In genomic region chr1:75991497-75992114, GRCh38 we compare ENCODE assay signal across 8 cellular contexts. TPM values are rescaled to one million over a fixed set of nuclear protein-coding genes. Genes with fewer than 3 reads are reported as not detected.
DNase-seq lines count a peak whose midpoint lies in the region; ATAC-seq lines count a peak whose summit lies in the region.

No MANE protein-coding gene starts in this region.

- POLR2A ChIA-PET in activated CD4-positive, alpha-beta memory T cell treated with anti-CD3 and anti-CD28 coated beads for 36 hours (lab: Charles Lee), result no interaction called here

- H3K36me3 Mint-ChIP-seq in CD4-positive, CD25-positive, alpha-beta regulatory T cell, result no peaks in the 10 kb centered on the region
- no peaks in the 10 kb centered on the region for H3K36me3 Mint-ChIP-seq in activated CD4-positive, alpha-beta memory T cell treated with anti-CD3 and anti-CD28 coated beads for 36 hours

- no peaks in the 10 kb centered on the region for H3K4me1 Mint-ChIP-seq in CD4-positive, CD25-positive, alpha-beta regulatory T cell
- no peaks in the 10 kb centered on the region for H3K4me1 Mint-ChIP-seq in activated CD4-positive, alpha-beta memory T cell treated with anti-CD3 and anti-CD28 coated beads for 36 hours (ENCODE audit: low read depth)

- no peak overlapping the region for H3K4me3 ChIP-seq in CD4-positive, CD25-positive, alpha-beta regulatory T cell (ENCODE audit: low read depth, low read length)

- no peaks in the 10 kb centered on the region for H3K9me3 ChIP-seq in CD4-positive, CD25-positive, alpha-beta regulatory T cell (ENCODE audit: control insufficient read depth in 2 of 2, low read length in 2 of 2)

- CTCF ChIA-PET in activated CD4-positive, alpha-beta memory T cell treated with anti-CD3 and anti-CD28 coated beads for 36 hours (lab: Charles Lee), result interaction anchor here (0.6 to 1.3 kb wide), 5 partner anchors 11 to 1037 kb away, joined by 3 to 8 read pairs (median 4); no protein-coding TSS in a partner anchor

- intact Hi-C loops in activated CD4-positive, alpha-beta memory T cell treated with anti-CD3 and anti-CD28 coated beads for 36 hours (cut with micrococcal nuclease), result loop anchor here (1.0 to 5.0 kb wide), 2 partner anchors 163 to 1151 kb away; no protein-coding TSS in a partner anchor

- H3K27me3 Mint-ChIP-seq in CD4-positive, CD25-positive, alpha-beta regulatory T cell, result no peaks in the 10 kb centered on the region
- H3K27me3 Mint-ChIP-seq in activated CD4-positive, alpha-beta memory T cell treated with anti-CD3 and anti-CD28 coated beads for 36 hours, result peaks cover 3% of the 10 kb centered on the region

- no peak overlapping the region for H3K27ac Mint-ChIP-seq in CD4-positive, CD25-positive, alpha-beta regulatory T cell
- no peak overlapping the region for H3K27ac Mint-ChIP-seq in activated CD4-positive, alpha-beta memory T cell treated with anti-CD3 and anti-CD28 coated beads for 36 hours

- no peaks in the 10 kb centered on the region for H3K4me1 ChIP-seq in CD4-positive, CD25-positive, alpha-beta regulatory T cell (ENCODE audit: control insufficient read depth, insufficient read depth, low read length, poor library complexity, severe bottlenecking)

- no peak overlapping the region for H3K4me3 Mint-ChIP-seq in CD4-positive, CD25-positive, alpha-beta regulatory T cell
- no peak overlapping the region for H3K4me3 Mint-ChIP-seq in activated CD4-positive, alpha-beta memory T cell treated with anti-CD3 and anti-CD28 coated beads for 36 hours

- H3K36me3 ChIP-seq in CD4-positive, CD25-positive, alpha-beta regulatory T cell (ENCODE audit: control insufficient read depth, insufficient read depth, low read length), result no peaks in the 10 kb centered on the region

- H3K27me3 ChIP-seq in CD4-positive, CD25-positive, alpha-beta regulatory T cell (ENCODE audit: control insufficient read depth, insufficient read depth, low read length), result no peaks in the 10 kb centered on the region

- H3K9me3 Mint-ChIP-seq in CD4-positive, CD25-positive, alpha-beta regulatory T cell, result no peaks in the 10 kb centered on the region
- H3K9me3 Mint-ChIP-seq in activated CD4-positive, alpha-beta memory T cell treated with anti-CD3 and anti-CD28 coated beads for 36 hours, result no peaks in the 10 kb centered on the region

- peak; percentile 40 to 48 for ATAC-seq in CD4-positive, CD25-positive, alpha-beta regulatory T cell (ENCODE audit: low read depth in 2 of 2)
- peak; percentile 94 for ATAC-seq in GM19328 (IDR thresholded peaks at IDR 0.05; ENCODE audit: unreplicated experiment)
- peak; percentile 84 for ATAC-seq in HG03457 (IDR thresholded peaks at IDR 0.05; ENCODE audit: unreplicated experiment)

- DNase-seq in CD4-positive, CD25-positive, alpha-beta regulatory T cell, result peak; percentile 25 to 62 (median 38)
- peak; percentile 43 for DNase-seq in NCI-H524 treated with DMSO at 0.1 percent for 48 hours (lab: John Stamatoyannopoulos, UW)
- peak; percentile 76 for DNase-seq in activated CD4-positive, alpha-beta memory T cell treated with anti-CD3 and anti-CD28 coated beads for 36 hours
- peak; percentile 65 for DNase-seq in effector CD8-positive, alpha-beta T cell (lab: John Stamatoyannopoulos, UW)
- peak; percentile 85 to 92 for DNase-seq in lung microvascular endothelial cell (ENCODE audit: low read depth in 2 of 2)
- peak; percentile 39 for DNase-seq in stimulated activated CD8-positive, alpha-beta memory T cell treated with anti-CD3 and anti-CD28 coated beads, Interleukin-15, amount 100 ng/mL, for 24 hours (ENCODE audit: low read depth)

- no peak overlapping the region for H3K27ac ChIP-seq in CD4-positive, CD25-positive, alpha-beta regulatory T cell (ENCODE audit: insufficient read depth, low read length, poor library complexity, severe bottlenecking)

RNA-seq across cellular contexts. Expression of gene ASB17, which starts 59.4 kb away (rescaled TPM):
- not detected for total RNA-seq in CD4-positive, CD25-positive, alpha-beta regulatory T cell
- not detected for polyA plus RNA-seq in CD4-positive, CD25-positive, alpha-beta regulatory T cell
- total RNA-seq in activated CD4-positive, alpha-beta memory T cell treated with anti-CD3 and anti-CD28 coated beads for 36 hours, result not detected
- not detected in 2 replicates for total RNA-seq in lung microvascular endothelial cell

Comparison
In these comparisons a context has a peak if more than half of its experiments do, and no peak if none do; other contexts are left out.
1. ATAC-seq: peak in every context shown above with its lines; median percentile 94 in GM19328; 84 in HG03457; 44 in CD4-positive, CD25-positive, alpha-beta regulatory T cell.
2. DNase-seq: peak in every context shown above with its lines; median percentile 88 in lung microvascular endothelial cell; 76 in activated CD4-positive, alpha-beta memory T cell treated with anti-CD3 and anti-CD28 coated beads for 36 hours; 65 in effector CD8-positive, alpha-beta T cell; 43 in NCI-H524 treated with DMSO at 0.1 percent for 48 hours; 39 in stimulated activated CD8-positive, alpha-beta memory T cell treated with anti-CD3 and anti-CD28 coated beads, Interleukin-15, amount 100 ng/mL, for 24 hours; 38 in CD4-positive, CD25-positive, alpha-beta regulatory T cell.